ENCODE assay signal across 20 cellular contexts in the genomic region with DNA sequence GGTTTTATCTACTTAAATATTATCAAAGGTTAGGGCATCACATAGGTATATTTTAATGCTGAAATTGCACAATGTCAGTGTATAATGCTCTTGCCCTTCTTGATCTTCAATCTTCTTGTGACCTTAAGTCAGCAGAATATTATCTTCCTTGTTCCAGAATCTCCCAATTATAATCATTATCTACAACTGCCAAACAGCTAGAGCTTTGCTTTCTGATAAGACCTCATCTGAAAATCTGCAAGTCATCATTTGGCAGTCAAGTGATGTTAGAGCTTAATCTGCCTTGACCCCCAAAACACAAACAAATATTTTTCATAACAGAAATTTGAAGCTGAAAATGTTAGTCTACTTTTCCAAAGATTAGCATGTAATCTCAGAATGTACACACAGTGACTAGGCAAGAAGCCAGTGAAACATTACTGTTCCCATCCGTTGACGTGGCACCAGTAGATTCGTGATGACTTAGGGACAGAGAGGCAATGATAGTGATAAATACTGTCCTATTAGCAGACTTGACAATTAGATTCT.
"Had no signal": no experiment of that assay in that cellular context is flagged by ENCODE, and none has a peak within 500 bp of the region (broad histone marks: within the 10 kb centered on the region; RNA-seq: fewer than 3 reads in every experiment).

No MANE protein-coding gene starts in this region.

- H3K4me1 ChIP-seq: transverse colon had no signal

- H3K4me3 ChIP-seq: cardiac muscle cell, coronary artery, lung, right atrium auricular region, transverse colon had no signal

- H3K27me3 ChIP-seq: cardiac muscle cell, right atrium auricular region, transverse colon had no signal

- DNase-seq: activated CD8-positive, alpha-beta memory T cell treated with anti-CD3 and anti-CD28 coated beads, Interleukin-2, amount 50 U/mL, for 4 hours; activated CD8-positive, alpha-beta T cell treated with anti-CD3 and anti-CD28 coated beads for 36 hours; activated naive CD4-positive, alpha-beta T cell; activated naive CD8-positive, alpha-beta T cell treated with anti-CD3 and anti-CD28 coated beads, Interleukin-2, amount 50 U/mL, for 24 hours; effector CD8-positive, alpha-beta T cell; hypothalamus; left cardiac atrium; midbrain; posterior cingulate gyrus; stimulated activated CD4-positive, alpha-beta T cell treated with anti-CD3 and anti-CD28 coated beads, Interleukin-1b, Interleukin-23, amount 100 ng/mL, for 48 hours; substantia nigra; T-helper 2 cell; transverse colon had no signal

- H3K4me3 Mint-ChIP-seq: activated CD8-positive, alpha-beta T cell treated with anti-CD3 and anti-CD28 coated beads for 36 hours; activated naive CD8-positive, alpha-beta T cell treated with anti-CD3 and anti-CD28 coated beads, Interleukin-2, amount 50 U/mL, for 24 hours; activated T-helper 1 cell treated with anti-CD3 and anti-CD28 coated beads, Interleukin-12 subunit alpha, Interleukin-12 subunit beta, Interleukin-2, Interleukin-4 antibody, amounts not matched to agents 30 ng/mL and 10 ng/mL and 1 ng/mL, durations not matched to agents 14 hours and 24 hours and 36 hours; stimulated activated memory B cell treated with anti-CD40 and anti-IgM and Interleukin-4, amounts not matched to agents 10 μg/mL and 1 μg/mL and 100 μg/mL, for 72 hours had no signal

- ATAC-seq: activated CD8-positive, alpha-beta T cell treated with anti-CD3 and anti-CD28 coated beads for 36 hours; activated naive CD8-positive, alpha-beta T cell treated with anti-CD3 and anti-CD28 coated beads, Interleukin-2, amount 50 U/mL, for 24 hours; left cardiac atrium; stimulated activated memory B cell treated with anti-CD40 and anti-IgM and Interleukin-4, amounts not matched to agents 10 μg/mL and 1 μg/mL and 100 μg/mL, for 72 hours had no signal

- H3K36me3 ChIP-seq: right atrium auricular region, transverse colon had no signal

- H3K36me3 Mint-ChIP-seq: stimulated activated memory B cell treated with anti-CD40 and anti-IgM and Interleukin-4, amounts not matched to agents 10 μg/mL and 1 μg/mL and 100 μg/mL, for 72 hours had no signal

- H3K9me3 Mint-ChIP-seq: activated CD8-positive, alpha-beta T cell treated with anti-CD3 and anti-CD28 coated beads for 36 hours; activated naive CD8-positive, alpha-beta T cell treated with anti-CD3 and anti-CD28 coated beads, Interleukin-2, amount 50 U/mL, for 24 hours; activated T-helper 1 cell treated with anti-CD3 and anti-CD28 coated beads, Interleukin-12 subunit alpha, Interleukin-12 subunit beta, Interleukin-2, Interleukin-4 antibody, amounts not matched to agents 30 ng/mL and 10 ng/mL and 1 ng/mL, durations not matched to agents 14 hours and 24 hours and 36 hours; stimulated activated memory B cell treated with anti-CD40 and anti-IgM and Interleukin-4, amounts not matched to agents 10 μg/mL and 1 μg/mL and 100 μg/mL, for 72 hours had no signal

- FAIRE-seq: astrocyte had no signal

- H3K27me3 Mint-ChIP-seq: activated CD8-positive, alpha-beta T cell treated with anti-CD3 and anti-CD28 coated beads for 36 hours; activated naive CD8-positive, alpha-beta T cell treated with anti-CD3 and anti-CD28 coated beads, Interleukin-2, amount 50 U/mL, for 24 hours; stimulated activated memory B cell treated with anti-CD40 and anti-IgM and Interleukin-4, amounts not matched to agents 10 μg/mL and 1 μg/mL and 100 μg/mL, for 72 hours had no signal

- H3K27ac Mint-ChIP-seq: activated CD8-positive, alpha-beta T cell treated with anti-CD3 and anti-CD28 coated beads for 36 hours; activated naive CD8-positive, alpha-beta T cell treated with anti-CD3 and anti-CD28 coated beads, Interleukin-2, amount 50 U/mL, for 24 hours; activated T-helper 1 cell treated with anti-CD3 and anti-CD28 coated beads, Interleukin-12 subunit alpha, Interleukin-12 subunit beta, Interleukin-2, Interleukin-4 antibody, amounts not matched to agents 30 ng/mL and 10 ng/mL and 1 ng/mL, durations not matched to agents 14 hours and 24 hours and 36 hours; stimulated activated memory B cell treated with anti-CD40 and anti-IgM and Interleukin-4, amounts not matched to agents 10 μg/mL and 1 μg/mL and 100 μg/mL, for 72 hours had no signal

- H3K4me1 Mint-ChIP-seq: stimulated activated memory B cell treated with anti-CD40 and anti-IgM and Interleukin-4, amounts not matched to agents 10 μg/mL and 1 μg/mL and 100 μg/mL, for 72 hours had no signal

- H3K9me3 ChIP-seq: right atrium auricular region, transverse colon had no signal

- H3K27ac ChIP-seq: cardiac muscle cell, coronary artery, right atrium auricular region, transverse colon had no signal
